In the genomic region with DNA sequence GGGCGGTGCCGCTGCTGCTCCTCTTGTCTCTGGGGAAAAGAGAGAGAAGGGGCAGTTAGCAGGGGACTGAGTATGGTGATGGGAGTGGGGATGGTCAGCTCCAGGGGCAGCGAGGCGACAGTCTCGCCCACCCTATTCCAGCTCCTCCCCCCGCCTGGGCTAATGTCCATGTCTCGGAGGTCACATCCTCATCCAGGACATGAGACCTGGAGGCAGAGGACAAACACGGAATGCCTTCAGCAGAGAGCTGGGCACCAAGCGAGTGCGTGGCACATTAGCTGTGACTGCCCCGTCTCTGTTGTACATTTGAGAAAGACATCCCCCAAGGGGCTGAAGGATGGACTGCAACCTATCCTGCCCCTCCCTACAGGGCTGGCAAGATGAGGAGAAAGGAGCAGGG, we compare ENCODE assay signal across 2 cellular contexts.
TF ChIP-seq lines count a peak whose summit lies in the region.

No MANE protein-coding gene starts in this region.

TF ChIP-seq in A549, 52 proteins besides CTCF, POLR2A, EP300 and RAD21 (continued from another document):
- no peak for TF ChIP-seq NFE2L2 (conservative IDR thresholded peaks at IDR 0.05; ENCODE audit: low read length)
TF ChIP-seq in A549: peak in this region for 1.

TF ChIP-seq in GM23338, 12 proteins besides CTCF, POLR2A, EP300 and RAD21 (continued from another document):
- TF ChIP-seq POLR2AphosphoS5 (IDR thresholded peaks at IDR 0.05; ENCODE audit: low read depth): no peak
- no peak for TF ChIP-seq EZH2phosphoT487 (IDR thresholded peaks at IDR 0.05; ENCODE audit: unreplicated experiment)
- no peak for TF ChIP-seq EZH2 (IDR thresholded peaks at IDR 0.05; ENCODE audit: low read depth, unreplicated experiment)
- TF ChIP-seq ZNF114 (CRISPR knock-in tag; IDR thresholded peaks at IDR 0.05): no peak
- no peak for TF ChIP-seq JUNB (IDR thresholded peaks at IDR 0.05; ENCODE audit: unreplicated experiment)
- TF ChIP-seq, protein P1, sequence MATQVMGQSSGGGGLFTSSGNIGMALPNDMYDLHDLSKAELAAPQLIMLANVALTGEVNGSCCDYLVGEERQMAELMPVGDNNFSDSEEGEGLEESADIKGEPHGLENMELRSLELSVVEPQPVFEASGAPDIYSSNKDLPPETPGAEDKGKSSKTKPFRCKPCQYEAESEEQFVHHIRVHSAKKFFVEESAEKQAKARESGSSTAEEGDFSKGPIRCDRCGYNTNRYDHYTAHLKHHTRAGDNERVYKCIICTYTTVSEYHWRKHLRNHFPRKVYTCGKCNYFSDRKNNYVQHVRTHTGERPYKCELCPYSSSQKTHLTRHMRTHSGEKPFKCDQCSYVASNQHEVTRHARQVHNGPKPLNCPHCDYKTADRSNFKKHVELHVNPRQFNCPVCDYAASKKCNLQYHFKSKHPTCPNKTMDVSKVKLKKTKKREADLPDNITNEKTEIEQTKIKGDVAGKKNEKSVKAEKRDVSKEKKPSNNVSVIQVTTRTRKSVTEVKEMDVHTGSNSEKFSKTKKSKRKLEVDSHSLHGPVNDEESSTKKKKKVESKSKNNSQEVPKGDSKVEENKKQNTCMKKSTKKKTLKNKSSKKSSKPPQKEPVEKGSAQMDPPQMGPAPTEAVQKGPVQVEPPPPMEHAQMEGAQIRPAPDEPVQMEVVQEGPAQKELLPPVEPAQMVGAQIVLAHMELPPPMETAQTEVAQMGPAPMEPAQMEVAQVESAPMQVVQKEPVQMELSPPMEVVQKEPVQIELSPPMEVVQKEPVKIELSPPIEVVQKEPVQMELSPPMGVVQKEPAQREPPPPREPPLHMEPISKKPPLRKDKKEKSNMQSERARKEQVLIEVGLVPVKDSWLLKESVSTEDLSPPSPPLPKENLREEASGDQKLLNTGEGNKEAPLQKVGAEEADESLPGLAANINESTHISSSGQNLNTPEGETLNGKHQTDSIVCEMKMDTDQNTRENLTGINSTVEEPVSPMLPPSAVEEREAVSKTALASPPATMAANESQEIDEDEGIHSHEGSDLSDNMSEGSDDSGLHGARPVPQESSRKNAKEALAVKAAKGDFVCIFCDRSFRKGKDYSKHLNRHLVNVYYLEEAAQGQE (IDR thresholded peaks at IDR 0.05; ENCODE audit: unreplicated experiment): no peak
- TF ChIP-seq, protein P2, sequence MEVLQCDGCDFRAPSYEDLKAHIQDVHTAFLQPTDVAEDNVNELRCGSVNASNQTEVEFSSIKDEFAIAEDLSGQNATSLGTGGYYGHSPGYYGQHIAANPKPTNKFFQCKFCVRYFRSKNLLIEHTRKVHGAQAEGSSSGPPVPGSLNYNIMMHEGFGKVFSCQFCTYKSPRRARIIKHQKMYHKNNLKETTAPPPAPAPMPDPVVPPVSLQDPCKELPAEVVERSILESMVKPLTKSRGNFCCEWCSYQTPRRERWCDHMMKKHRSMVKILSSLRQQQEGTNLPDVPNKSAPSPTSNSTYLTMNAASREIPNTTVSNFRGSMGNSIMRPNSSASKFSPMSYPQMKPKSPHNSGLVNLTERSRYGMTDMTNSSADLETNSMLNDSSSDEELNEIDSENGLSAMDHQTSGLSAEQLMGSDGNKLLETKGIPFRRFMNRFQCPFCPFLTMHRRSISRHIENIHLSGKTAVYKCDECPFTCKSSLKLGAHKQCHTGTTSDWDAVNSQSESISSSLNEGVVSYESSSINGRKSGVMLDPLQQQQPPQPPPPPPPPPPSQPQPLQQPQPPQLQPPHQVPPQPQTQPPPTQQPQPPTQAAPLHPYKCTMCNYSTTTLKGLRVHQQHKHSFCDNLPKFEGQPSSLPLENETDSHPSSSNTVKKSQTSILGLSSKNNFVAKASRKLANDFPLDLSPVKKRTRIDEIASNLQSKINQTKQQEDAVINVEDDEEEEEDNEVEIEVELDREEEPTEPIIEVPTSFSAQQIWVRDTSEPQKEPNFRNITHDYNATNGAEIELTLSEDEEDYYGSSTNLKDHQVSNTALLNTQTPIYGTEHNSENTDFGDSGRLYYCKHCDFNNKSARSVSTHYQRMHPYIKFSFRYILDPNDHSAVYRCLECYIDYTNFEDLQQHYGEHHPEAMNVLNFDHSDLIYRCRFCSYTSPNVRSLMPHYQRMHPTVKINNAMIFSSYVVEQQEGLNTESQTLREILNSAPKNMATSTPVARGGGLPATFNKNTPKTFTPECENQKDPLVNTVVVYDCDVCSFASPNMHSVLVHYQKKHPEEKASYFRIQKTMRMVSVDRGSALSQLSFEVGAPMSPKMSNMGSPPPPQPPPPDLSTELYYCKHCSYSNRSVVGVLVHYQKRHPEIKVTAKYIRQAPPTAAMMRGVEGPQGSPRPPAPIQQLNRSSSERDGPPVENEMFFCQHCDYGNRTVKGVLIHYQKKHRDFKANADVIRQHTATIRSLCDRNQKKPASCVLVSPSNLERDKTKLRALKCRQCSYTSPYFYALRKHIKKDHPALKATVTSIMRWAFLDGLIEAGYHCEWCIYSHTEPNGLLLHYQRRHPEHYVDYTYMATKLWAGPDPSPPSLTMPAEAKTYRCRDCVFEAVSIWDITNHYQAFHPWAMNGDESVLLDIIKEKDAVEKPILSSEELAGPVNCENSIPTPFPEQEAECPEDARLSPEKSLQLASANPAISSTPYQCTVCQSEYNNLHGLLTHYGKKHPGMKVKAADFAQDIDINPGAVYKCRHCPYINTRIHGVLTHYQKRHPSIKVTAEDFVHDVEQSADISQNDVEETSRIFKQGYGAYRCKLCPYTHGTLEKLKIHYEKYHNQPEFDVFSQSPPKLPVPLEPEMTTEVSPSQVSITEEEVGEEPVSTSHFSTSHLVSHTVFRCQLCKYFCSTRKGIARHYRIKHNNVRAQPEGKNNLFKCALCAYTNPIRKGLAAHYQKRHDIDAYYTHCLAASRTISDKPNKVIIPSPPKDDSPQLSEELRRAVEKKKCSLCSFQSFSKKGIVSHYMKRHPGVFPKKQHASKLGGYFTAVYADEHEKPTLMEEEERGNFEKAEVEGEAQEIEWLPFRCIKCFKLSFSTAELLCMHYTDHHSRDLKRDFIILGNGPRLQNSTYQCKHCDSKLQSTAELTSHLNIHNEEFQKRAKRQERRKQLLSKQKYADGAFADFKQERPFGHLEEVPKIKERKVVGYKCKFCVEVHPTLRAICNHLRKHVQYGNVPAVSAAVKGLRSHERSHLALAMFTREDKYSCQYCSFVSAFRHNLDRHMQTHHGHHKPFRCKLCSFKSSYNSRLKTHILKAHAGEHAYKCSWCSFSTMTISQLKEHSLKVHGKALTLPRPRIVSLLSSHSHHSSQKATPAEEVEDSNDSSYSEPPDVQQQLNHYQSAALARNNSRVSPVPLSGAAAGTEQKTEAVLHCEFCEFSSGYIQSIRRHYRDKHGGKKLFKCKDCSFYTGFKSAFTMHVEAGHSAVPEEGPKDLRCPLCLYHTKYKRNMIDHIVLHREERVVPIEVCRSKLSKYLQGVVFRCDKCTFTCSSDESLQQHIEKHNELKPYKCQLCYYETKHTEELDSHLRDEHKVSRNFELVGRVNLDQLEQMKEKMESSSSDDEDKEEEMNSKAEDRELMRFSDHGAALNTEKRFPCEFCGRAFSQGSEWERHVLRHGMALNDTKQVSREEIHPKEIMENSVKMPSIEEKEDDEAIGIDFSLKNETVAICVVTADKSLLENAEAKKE (CRISPR knock-in tag; IDR thresholded peaks at IDR 0.05): no peak
- no peak for TF ChIP-seq STAT1 (IDR thresholded peaks at IDR 0.05; ENCODE audit: unreplicated experiment)
- TF ChIP-seq ZNF331 (CRISPR knock-in tag; IDR thresholded peaks at IDR 0.05; ENCODE audit: low read depth): no peak
- no peak for TF ChIP-seq NANOG (IDR thresholded peaks at IDR 0.05; ENCODE audit: borderline replicate concordance)
- TF ChIP-seq, protein P3, sequence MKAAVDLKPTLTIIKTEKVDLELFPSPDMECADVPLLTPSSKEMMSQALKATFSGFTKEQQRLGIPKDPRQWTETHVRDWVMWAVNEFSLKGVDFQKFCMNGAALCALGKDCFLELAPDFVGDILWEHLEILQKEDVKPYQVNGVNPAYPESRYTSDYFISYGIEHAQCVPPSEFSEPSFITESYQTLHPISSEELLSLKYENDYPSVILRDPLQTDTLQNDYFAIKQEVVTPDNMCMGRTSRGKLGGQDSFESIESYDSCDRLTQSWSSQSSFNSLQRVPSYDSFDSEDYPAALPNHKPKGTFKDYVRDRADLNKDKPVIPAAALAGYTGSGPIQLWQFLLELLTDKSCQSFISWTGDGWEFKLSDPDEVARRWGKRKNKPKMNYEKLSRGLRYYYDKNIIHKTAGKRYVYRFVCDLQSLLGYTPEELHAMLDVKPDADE (IDR thresholded peaks at IDR 0.05): no peak
